23 cellular contexts compared by ENCODE assay signal in genomic region chr5:66546541-66546940, GRCh38.
"Had no signal": no experiment of that assay in that cellular context is flagged by ENCODE, and none has a peak within 500 bp of the region (broad histone marks: within the 10 kb centered on the region; RNA-seq: fewer than 3 reads in every experiment).

No MANE protein-coding gene starts in this region.

- H3K9me3 ChIP-seq: colonic mucosa, lower lobe of right lung had no signal

- H3K4me3 ChIP-seq: colonic mucosa, esophagus muscularis mucosa, gastroesophageal sphincter, heart left ventricle, hepatocyte, left ventricle myocardium inferior, lower lobe of right lung, mucosa of descending colon had no signal

- FAIRE-seq: endothelial cell of umbilical vein had no signal

- H3K4me1 ChIP-seq: colonic mucosa, esophagus muscularis mucosa, foreskin keratinocyte, gastroesophageal sphincter, heart left ventricle, left ventricle myocardium inferior, lower lobe of right lung had no signal

- H3K79me2 ChIP-seq: hepatocyte had no signal

- DNase-seq: colonic mucosa; cortex of kidney; effector CD8-positive, alpha-beta T cell; effector memory CD8-positive, alpha-beta T cell; endodermal cell; foreskin keratinocyte; heart left ventricle; hypothalamus; immature natural killer cell; islet precursor cell; kidney; kidney glomerular epithelial cell; left colon; left ventricle myocardium inferior; lower lobe of right lung; mesenchymal stem cell; mucosa of descending colon; naive B cell had no signal

- H2AFZ ChIP-seq: hepatocyte had no signal

- ATAC-seq: effector memory CD8-positive, alpha-beta T cell; foreskin keratinocyte; gastroesophageal sphincter; heart left ventricle; left colon; left lobe of liver; lower lobe of right lung; mucosa of descending colon had no signal

- H3K36me3 ChIP-seq: colonic mucosa, esophagus muscularis mucosa, gastroesophageal sphincter, heart left ventricle, left ventricle myocardium inferior, lower lobe of right lung had no signal

- H3K4me2 ChIP-seq: hepatocyte had no signal

- H3K27me3 ChIP-seq: colonic mucosa, esophagus muscularis mucosa, foreskin keratinocyte, gastroesophageal sphincter, heart left ventricle, hepatocyte had no signal

- H3K27ac ChIP-seq: colonic mucosa, esophagus muscularis mucosa, foreskin keratinocyte, gastroesophageal sphincter, heart left ventricle, hepatocyte, left ventricle myocardium inferior, lower lobe of right lung had no signal
